In genomic region chr1:24317081-24317480, GRCh38 we compare ENCODE assay signal across 1 cellular context.
TF ChIP-seq lines count a peak whose summit lies in the region.

No MANE protein-coding gene starts in this region.

TF ChIP-seq in SK-N-SH, 30 proteins besides CTCF, POLR2A, EP300 and RAD21 (continued from another document):
- no peak for TF ChIP-seq YY1 (IDR thresholded peaks at IDR 0.05; ENCODE audit: low read depth)
- no peak for TF ChIP-seq IRF3 (IDR thresholded peaks at IDR 0.05; ENCODE audit: low read depth, low read length)
- TF ChIP-seq RXRA (IDR thresholded peaks at IDR 0.05; ENCODE audit: borderline replicate concordance, low read depth): no peak
- no peak for TF ChIP-seq CHD2 (IDR thresholded peaks at IDR 0.05; ENCODE audit: low read length, partially characterized antibody)
- TF ChIP-seq USF1 (IDR thresholded peaks at IDR 0.05; ENCODE audit: borderline replicate concordance, low read depth): no peak
- TF ChIP-seq GABPA (IDR thresholded peaks at IDR 0.05; ENCODE audit: low read depth): no peak
- no peak for TF ChIP-seq USF2 (IDR thresholded peaks at IDR 0.05; ENCODE audit: borderline replicate concordance, low read depth, low read length)
- no peak for TF ChIP-seq NFIC (IDR thresholded peaks at IDR 0.05; ENCODE audit: borderline replicate concordance)
- TF ChIP-seq SIN3A (IDR thresholded peaks at IDR 0.05; ENCODE audit: borderline replicate concordance, low read depth, low read length): no peak
